ENCODE assay signal across 17 cellular contexts in genomic region chr1:85273397-85273796, GRCh38. TPM values are rescaled to one million over a fixed set of nuclear protein-coding genes. Genes with fewer than 3 reads are reported as not detected.
DNase-seq lines count a peak whose midpoint lies in the region; ATAC-seq and TF ChIP-seq lines count a peak whose summit lies in the region.
"Had no signal": no experiment of that assay in that cellular context is flagged by ENCODE, and none has a peak within 500 bp of the region (broad histone marks: within the 10 kb centered on the region; RNA-seq: fewer than 3 reads in every experiment).

No MANE protein-coding gene starts in this region.

- peak overlapping the region; percentile 91 for H3K4me2 ChIP-seq in OCI-LY7 (ENCODE audit: low read length)

- no peak overlapping the region for H2AFZ ChIP-seq in OCI-LY7 (ENCODE audit: low read length)

- H3K27me3 Mint-ChIP-seq in MCF 10A (ENCODE audit: insufficient read depth, unreplicated experiment), result no peaks in the 10 kb centered on the region
- no peaks in the 10 kb centered on the region for H3K27me3 Mint-ChIP-seq in stimulated activated memory B cell treated with anti-CD40 and anti-IgM and Interleukin-4, amounts not matched to agents 10 μg/mL and 1 μg/mL and 100 μg/mL, for 72 hours
- H3K27me3 Mint-ChIP-seq: activated B cell treated with CpG ODN at 0.5 μM for 24 hours had no signal

- BruUV-seq in MCF 10A (replicated peaks; lab: Mats Ljungman, UMichigan) (no TSS peak), OCI-LY7 (replicated peaks; lab: Mats Ljungman, UMichigan) (no TSS peak)

- H3K4me1 ChIP-seq in breast epithelium (peaks cover 0 to 9% of the 10 kb centered on the region in 2 donors), OCI-LY7 (ENCODE audit: insufficient read depth, low read length, poor library complexity, severe bottlenecking) (peaks cover 25% of the 10 kb centered on the region)

- H3K9me3 Mint-ChIP-seq in MCF 10A (ENCODE audit: unreplicated experiment), result no peaks in the 10 kb centered on the region
- no peaks in the 10 kb centered on the region for H3K9me3 Mint-ChIP-seq in stimulated activated memory B cell treated with anti-CD40 and anti-IgM and Interleukin-4, amounts not matched to agents 10 μg/mL and 1 μg/mL and 100 μg/mL, for 72 hours
- H3K9me3 Mint-ChIP-seq: activated B cell treated with CpG ODN at 0.5 μM for 24 hours, neural crest cell had no signal

- peak overlapping the region; percentile 77 for H3K4me3 Mint-ChIP-seq in MCF 10A (ENCODE audit: unreplicated experiment)
- no peak overlapping the region for H3K4me3 Mint-ChIP-seq in stimulated activated memory B cell treated with anti-CD40 and anti-IgM and Interleukin-4, amounts not matched to agents 10 μg/mL and 1 μg/mL and 100 μg/mL, for 72 hours
- H3K4me3 Mint-ChIP-seq: activated B cell treated with CpG ODN at 0.5 μM for 24 hours had no signal

- no peak overlapping the region for H3K27ac ChIP-seq in breast epithelium
- no peak overlapping the region for H3K27ac ChIP-seq in OCI-LY7 (ENCODE audit: low read depth, low read length, poor library complexity, severe bottlenecking)
- H3K27ac ChIP-seq: brain microvascular endothelial cell had no signal

- H3K4me3 ChIP-seq in breast epithelium (no peak overlapping the region), OCI-LY7 (ENCODE audit: low read depth, low read length, poor library complexity, severe bottlenecking) (no peak overlapping the region), epithelial cell of proximal tubule (ENCODE audit: low read depth, low read length) (peak overlapping the region; percentile 85), foreskin fibroblast (ENCODE audit: low read depth in 1 of 2, low read length in 2 of 2) (no peak overlapping the region)
- H3K4me3 ChIP-seq: lung had no signal

- no peak overlapping the region for H3K27ac Mint-ChIP-seq in MCF 10A (ENCODE audit: low read depth, unreplicated experiment)
- peak overlapping the region; percentile 91 for H3K27ac Mint-ChIP-seq in stimulated activated memory B cell treated with anti-CD40 and anti-IgM and Interleukin-4, amounts not matched to agents 10 μg/mL and 1 μg/mL and 100 μg/mL, for 72 hours

- H3K36me3 Mint-ChIP-seq in MCF 10A (ENCODE audit: insufficient read depth, unreplicated experiment), result peaks cover 33% of the 10 kb centered on the region
- H3K36me3 Mint-ChIP-seq in stimulated activated memory B cell treated with anti-CD40 and anti-IgM and Interleukin-4, amounts not matched to agents 10 μg/mL and 1 μg/mL and 100 μg/mL, for 72 hours, result peaks cover 43% of the 10 kb centered on the region

- H3K9me3 ChIP-seq in breast epithelium (no peaks in the 10 kb centered on the region), OCI-LY7 (ENCODE audit: low read length) (no peaks in the 10 kb centered on the region)
- H3K9me3 ChIP-seq: esophagus squamous epithelium had no signal

- H3K9me2 ChIP-seq in OCI-LY7 (ENCODE audit: insufficient read depth, low read length), result no peaks in the 10 kb centered on the region

- TF ChIP-seq CTCF in MCF 10A (IDR thresholded peaks at IDR 0.05; ENCODE audit: unreplicated experiment), result no peak
- TF ChIP-seq CTCF in breast epithelium (IDR thresholded peaks at IDR 0.05), result no peak
- no peak for TF ChIP-seq CTCF in OCI-LY7 (conservative IDR thresholded peaks at IDR 0.05; ENCODE audit: low read length)
- no peak for TF ChIP-seq CTCF in epithelial cell of proximal tubule (conservative IDR thresholded peaks at IDR 0.05; ENCODE audit: low read depth, low read length)
- TF ChIP-seq CTCF in foreskin fibroblast (IDR thresholded peaks at IDR 0.05; ENCODE audit: low read depth, low read length), result no peak

- intact Hi-C loops in MCF 10A (cut with micrococcal nuclease), result no loop called here
- intact Hi-C loops in breast epithelium (cut with DNase I; ENCODE audit: low total_unique reads), result no loop called here
- intact Hi-C loops in OCI-LY7 (cut with micrococcal nuclease; ENCODE audit: unreplicated experiment), result loop anchor here (10.0 kb wide), 1 partner anchor 579 kb away; the partner anchor contains the start of gene SSX2IP

- H3K79me2 ChIP-seq in OCI-LY7 (ENCODE audit: insufficient read depth, low read depth, low read length), result peaks cover 64% of the 10 kb centered on the region

- H4K20me1 ChIP-seq in OCI-LY7 (ENCODE audit: insufficient read depth, low read length), result peaks cover 28% of the 10 kb centered on the region

- no peak for TF ChIP-seq POLR2A in breast epithelium (IDR thresholded peaks at IDR 0.05)

- CTCF ChIA-PET in MCF 10A (lab: Yijun Ruan, JAX), result interaction anchor here (0.7 to 1.8 kb wide), 4 partner anchors 10 to 136 kb away, joined by 3 to 18 read pairs (median 4); partner anchors contain the start of gene C1orf52
- CTCF ChIA-PET in OCI-LY7 (lab: Charles Lee; ENCODE audit: unreplicated experiment), result no interaction called here

- H3K36me3 ChIP-seq in breast epithelium (no peaks in the 10 kb centered on the region), OCI-LY7 (ENCODE audit: insufficient read depth, low read length) (peaks cover 63% of the 10 kb centered on the region)

- DNase-seq in MCF 10A (ENCODE audit: unreplicated experiment) (no peak), breast epithelium (ENCODE audit: low spot score in 2 of 2) (no peak), OCI-LY7 (ENCODE audit: low spot score) (no peak), epithelial cell of proximal tubule (ENCODE audit: low read depth) (no peak), foreskin fibroblast (no peak), C1 segment of cervical spinal cord (lab: John Stamatoyannopoulos, UW) (no peak)
- DNase-seq: activated B cell treated with CpG ODN at 0.5 μM for 24 hours; activated naive CD4-positive, alpha-beta T cell; brain microvascular endothelial cell; esophagus squamous epithelium; NCI-H1048; NCI-H2029 treated with DMSO at 0.1 percent for 48 hours; Right ventricle myocardium superior had no signal

- H3K4me1 Mint-ChIP-seq in MCF 10A (ENCODE audit: insufficient read depth, unreplicated experiment), result peaks cover 25% of the 10 kb centered on the region
- H3K4me1 Mint-ChIP-seq in stimulated activated memory B cell treated with anti-CD40 and anti-IgM and Interleukin-4, amounts not matched to agents 10 μg/mL and 1 μg/mL and 100 μg/mL, for 72 hours, result peaks cover 62% of the 10 kb centered on the region

- ATAC-seq in stimulated activated memory B cell treated with anti-CD40 and anti-IgM and Interleukin-4, amounts not matched to agents 10 μg/mL and 1 μg/mL and 100 μg/mL, for 72 hours, result no peak
- no peak for ATAC-seq in GM19351 (IDR thresholded peaks at IDR 0.05; ENCODE audit: unreplicated experiment)

- POLR2A ChIA-PET in MCF 10A (lab: Yijun Ruan, JAX) (interaction anchor here (0.7 to 12.8 kb wide), 3 partner anchors 12 to 73 kb away, joined by 3 to 271 read pairs (median 131); partner anchors contain the start of gene C1orf52), OCI-LY7 (lab: Charles Lee) (interaction anchor here (0.7 to 2.6 kb wide), 3 partner anchors 12 to 58 kb away, joined by 3 to 11 read pairs (median 6); partner anchors contain the start of gene C1orf52)

- no peaks in the 10 kb centered on the region for H3K27me3 ChIP-seq in breast epithelium
- H3K27me3 ChIP-seq: brain microvascular endothelial cell, esophagus squamous epithelium had no signal

RNA-seq across cellular contexts. Expression of gene BCL10, which starts 3.0 kb away (rescaled TPM):
- total RNA-seq in MCF 10A (2022) (43.9 and 55.8 TPM in 2 replicates), breast epithelium (10 to 100 TPM; 16.5 to 23.6 (median 17.7) TPM), OCI-LY7 (2022) (29.0 and 32.5 TPM in 2 replicates), epithelial cell of proximal tubule (49.2 and 87.9 TPM in 2 replicates)
- total RNA-seq in OCI-LY7 (2014; rRNA removed; shearing (Covaris generic)), result 10.6 and 17.4 TPM in 2 replicates

RNA-seq across cellular contexts. Expression of gene C1orf52, which starts 13.9 kb away (rescaled TPM):
- total RNA-seq in MCF 10A (2022) (29.6 and 31.7 TPM in 2 replicates), breast epithelium (10 to 100 TPM; 11.6 to 21.6 (median 15.0) TPM), OCI-LY7 (2022) (33.0 and 37.4 TPM in 2 replicates), epithelial cell of proximal tubule (15.4 and 19.2 TPM in 2 replicates)
- total RNA-seq in OCI-LY7 (2014; rRNA removed; shearing (Covaris generic)), result 35.6 and 55.3 TPM in 2 replicates
